In the genomic region with DNA sequence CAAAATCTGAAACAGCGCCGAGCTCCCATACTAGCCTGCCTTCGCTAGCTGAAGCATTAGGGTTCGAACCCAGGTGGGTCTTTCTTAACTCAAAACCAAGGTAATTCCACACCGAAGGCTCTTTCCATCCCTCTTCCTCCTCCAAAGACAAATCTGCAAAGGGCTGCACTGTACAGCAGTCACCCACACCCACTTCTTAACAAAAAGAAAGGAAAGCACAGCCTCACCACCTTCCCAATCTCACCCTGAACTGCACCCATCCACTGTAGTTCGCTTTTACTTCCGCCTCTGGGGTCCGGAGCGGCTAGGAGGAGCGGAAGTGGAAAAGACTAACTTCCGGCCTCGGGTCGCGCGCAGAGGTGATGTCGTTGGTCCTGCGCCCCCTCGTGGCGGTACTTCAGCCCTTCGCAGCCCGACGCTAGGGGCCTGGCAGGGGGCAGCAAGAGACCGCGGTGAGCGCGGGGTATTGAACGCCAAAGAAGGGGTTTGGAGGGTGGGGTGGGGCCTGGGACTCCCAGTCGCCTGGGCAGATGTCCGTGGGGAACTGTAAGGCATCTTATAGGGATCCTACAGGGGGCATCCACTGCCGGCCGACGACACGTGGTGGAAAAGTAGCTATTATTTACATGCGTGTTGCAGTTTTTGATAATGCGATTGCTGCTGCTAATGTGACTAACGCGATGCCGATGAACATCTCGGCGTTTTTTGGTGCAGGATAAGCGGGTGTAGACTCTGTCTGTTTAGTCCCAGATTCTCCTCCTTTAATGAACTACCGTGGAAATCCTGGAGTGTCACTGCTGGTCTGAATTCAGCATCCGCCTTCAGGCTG, we compare ENCODE assay signal across 1 cellular context.
TF ChIP-seq lines count a peak whose summit lies in the region.

Gene MTERF1, minus strand, starts transcription at position 290 of the 829 bp plus-strand sequence. CDS start 619 bp downstream, outside the sequence.

TF ChIP-seq in HepG2, 621 proteins besides CTCF, POLR2A, EP300 and RAD21 (continued from another document and continues in another):
- TF ChIP-seq, protein P1, sequence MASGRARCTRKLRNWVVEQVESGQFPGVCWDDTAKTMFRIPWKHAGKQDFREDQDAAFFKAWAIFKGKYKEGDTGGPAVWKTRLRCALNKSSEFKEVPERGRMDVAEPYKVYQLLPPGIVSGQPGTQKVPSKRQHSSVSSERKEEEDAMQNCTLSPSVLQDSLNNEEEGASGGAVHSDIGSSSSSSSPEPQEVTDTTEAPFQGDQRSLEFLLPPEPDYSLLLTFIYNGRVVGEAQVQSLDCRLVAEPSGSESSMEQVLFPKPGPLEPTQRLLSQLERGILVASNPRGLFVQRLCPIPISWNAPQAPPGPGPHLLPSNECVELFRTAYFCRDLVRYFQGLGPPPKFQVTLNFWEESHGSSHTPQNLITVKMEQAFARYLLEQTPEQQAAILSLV (CRISPR knock-in tag; IDR thresholded peaks at IDR 0.05; ENCODE audit: borderline replicate concordance) = peak; percentile 93; the same call in 1 of the 2 replicates
- no peak for TF ChIP-seq GMEB2 (CRISPR knock-in tag; IDR thresholded peaks at IDR 0.05; ENCODE audit: low read depth)
- no peak for TF ChIP-seq PCBP1 (IDR thresholded peaks at IDR 0.05; ENCODE audit: borderline replicate concordance, low read depth, low read length)
- TF ChIP-seq, protein P2, sequence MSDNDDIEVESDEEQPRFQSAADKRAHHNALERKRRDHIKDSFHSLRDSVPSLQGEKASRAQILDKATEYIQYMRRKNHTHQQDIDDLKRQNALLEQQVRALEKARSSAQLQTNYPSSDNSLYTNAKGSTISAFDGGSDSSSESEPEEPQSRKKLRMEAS (IDR thresholded peaks at IDR 0.05) = peak; percentile 72
- TF ChIP-seq, protein P3, sequence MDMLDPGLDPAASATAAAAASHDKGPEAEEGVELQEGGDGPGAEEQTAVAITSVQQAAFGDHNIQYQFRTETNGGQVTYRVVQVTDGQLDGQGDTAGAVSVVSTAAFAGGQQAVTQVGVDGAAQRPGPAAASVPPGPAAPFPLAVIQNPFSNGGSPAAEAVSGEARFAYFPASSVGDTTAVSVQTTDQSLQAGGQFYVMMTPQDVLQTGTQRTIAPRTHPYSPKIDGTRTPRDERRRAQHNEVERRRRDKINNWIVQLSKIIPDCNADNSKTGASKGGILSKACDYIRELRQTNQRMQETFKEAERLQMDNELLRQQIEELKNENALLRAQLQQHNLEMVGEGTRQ (IDR thresholded peaks at IDR 0.05; ENCODE audit: low read depth, low read length) = no peak
- TF ChIP-seq, protein P3 (CRISPR knock-in tag; IDR thresholded peaks at IDR 0.05; ENCODE audit: borderline replicate concordance) = peak; percentile 37; the same call in 1 of the 2 replicates
- 0 out of 2 replicates have a peak, but pooled peaks have one; percentile 29 for TF ChIP-seq AKAP8 (CRISPR knock-in tag; IDR thresholded peaks at IDR 0.05)
- TF ChIP-seq MAZ (IDR thresholded peaks at IDR 0.05; ENCODE audit: borderline replicate concordance, low read depth, low read length) = no peak; the same call in 1 of the 2 replicates
- peak; percentile 93 for TF ChIP-seq MAZ (CRISPR knock-in tag; IDR thresholded peaks at IDR 0.05; ENCODE audit: low read depth)
- no peak for TF ChIP-seq ZC3H4 (CRISPR knock-in tag; IDR thresholded peaks at IDR 0.05; ENCODE audit: borderline replicate concordance)
- TF ChIP-seq HNF1A (IDR thresholded peaks at IDR 0.05; ENCODE audit: low read depth) = no peak
- TF ChIP-seq HNF1A (CRISPR knock-in tag; IDR thresholded peaks at IDR 0.05; ENCODE audit: borderline replicate concordance) = peak; percentile 58; the same call in 1 of the 2 replicates
- 0 out of 2 replicates have a peak, but pooled peaks have one; percentile 16 for TF ChIP-seq NKX3-1 (CRISPR knock-in tag; IDR thresholded peaks at IDR 0.05)
- TF ChIP-seq SOX5 (CRISPR knock-in tag; IDR thresholded peaks at IDR 0.05; ENCODE audit: borderline replicate concordance) = 0 out of 2 replicates have a peak, but pooled peaks have one; percentile 41
- peak; percentile 59 for TF ChIP-seq MED1 (CRISPR knock-in tag; IDR thresholded peaks at IDR 0.05)
- TF ChIP-seq, protein P4, sequence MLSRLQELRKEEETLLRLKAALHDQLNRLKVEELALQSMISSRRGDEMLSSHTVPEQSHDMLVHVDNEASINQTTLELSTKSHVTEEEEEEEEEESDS (CRISPR knock-in tag; IDR thresholded peaks at IDR 0.05; ENCODE audit: borderline replicate concordance) = no peak
- peak; percentile 49; the same call in 1 of the 2 replicates for TF ChIP-seq KDM1A (CRISPR knock-in tag; IDR thresholded peaks at IDR 0.05)
- peak; percentile 67; the same call in 1 of the 2 replicates for TF ChIP-seq ZNF563 (CRISPR knock-in tag; IDR thresholded peaks at IDR 0.05)
- no peak for TF ChIP-seq ATM (IDR thresholded peaks at IDR 0.05; ENCODE audit: borderline replicate concordance)
- TF ChIP-seq THAP8 (CRISPR knock-in tag; IDR thresholded peaks at IDR 0.05; ENCODE audit: borderline replicate concordance) = no peak
- TF ChIP-seq ZFP1 (CRISPR knock-in tag; IDR thresholded peaks at IDR 0.05) = 0 out of 2 replicates have a peak, but pooled peaks have one; percentile 84
- TF ChIP-seq, protein P5, sequence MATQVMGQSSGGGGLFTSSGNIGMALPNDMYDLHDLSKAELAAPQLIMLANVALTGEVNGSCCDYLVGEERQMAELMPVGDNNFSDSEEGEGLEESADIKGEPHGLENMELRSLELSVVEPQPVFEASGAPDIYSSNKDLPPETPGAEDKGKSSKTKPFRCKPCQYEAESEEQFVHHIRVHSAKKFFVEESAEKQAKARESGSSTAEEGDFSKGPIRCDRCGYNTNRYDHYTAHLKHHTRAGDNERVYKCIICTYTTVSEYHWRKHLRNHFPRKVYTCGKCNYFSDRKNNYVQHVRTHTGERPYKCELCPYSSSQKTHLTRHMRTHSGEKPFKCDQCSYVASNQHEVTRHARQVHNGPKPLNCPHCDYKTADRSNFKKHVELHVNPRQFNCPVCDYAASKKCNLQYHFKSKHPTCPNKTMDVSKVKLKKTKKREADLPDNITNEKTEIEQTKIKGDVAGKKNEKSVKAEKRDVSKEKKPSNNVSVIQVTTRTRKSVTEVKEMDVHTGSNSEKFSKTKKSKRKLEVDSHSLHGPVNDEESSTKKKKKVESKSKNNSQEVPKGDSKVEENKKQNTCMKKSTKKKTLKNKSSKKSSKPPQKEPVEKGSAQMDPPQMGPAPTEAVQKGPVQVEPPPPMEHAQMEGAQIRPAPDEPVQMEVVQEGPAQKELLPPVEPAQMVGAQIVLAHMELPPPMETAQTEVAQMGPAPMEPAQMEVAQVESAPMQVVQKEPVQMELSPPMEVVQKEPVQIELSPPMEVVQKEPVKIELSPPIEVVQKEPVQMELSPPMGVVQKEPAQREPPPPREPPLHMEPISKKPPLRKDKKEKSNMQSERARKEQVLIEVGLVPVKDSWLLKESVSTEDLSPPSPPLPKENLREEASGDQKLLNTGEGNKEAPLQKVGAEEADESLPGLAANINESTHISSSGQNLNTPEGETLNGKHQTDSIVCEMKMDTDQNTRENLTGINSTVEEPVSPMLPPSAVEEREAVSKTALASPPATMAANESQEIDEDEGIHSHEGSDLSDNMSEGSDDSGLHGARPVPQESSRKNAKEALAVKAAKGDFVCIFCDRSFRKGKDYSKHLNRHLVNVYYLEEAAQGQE (IDR thresholded peaks at IDR 0.05; ENCODE audit: borderline replicate concordance in 1 of 2, low read depth in 1 of 2, low read length in 2 of 2) = peak in 1 of 2 experiments; percentile 52; a peak in 1 of 4 replicates
- TF ChIP-seq, protein P6, sequence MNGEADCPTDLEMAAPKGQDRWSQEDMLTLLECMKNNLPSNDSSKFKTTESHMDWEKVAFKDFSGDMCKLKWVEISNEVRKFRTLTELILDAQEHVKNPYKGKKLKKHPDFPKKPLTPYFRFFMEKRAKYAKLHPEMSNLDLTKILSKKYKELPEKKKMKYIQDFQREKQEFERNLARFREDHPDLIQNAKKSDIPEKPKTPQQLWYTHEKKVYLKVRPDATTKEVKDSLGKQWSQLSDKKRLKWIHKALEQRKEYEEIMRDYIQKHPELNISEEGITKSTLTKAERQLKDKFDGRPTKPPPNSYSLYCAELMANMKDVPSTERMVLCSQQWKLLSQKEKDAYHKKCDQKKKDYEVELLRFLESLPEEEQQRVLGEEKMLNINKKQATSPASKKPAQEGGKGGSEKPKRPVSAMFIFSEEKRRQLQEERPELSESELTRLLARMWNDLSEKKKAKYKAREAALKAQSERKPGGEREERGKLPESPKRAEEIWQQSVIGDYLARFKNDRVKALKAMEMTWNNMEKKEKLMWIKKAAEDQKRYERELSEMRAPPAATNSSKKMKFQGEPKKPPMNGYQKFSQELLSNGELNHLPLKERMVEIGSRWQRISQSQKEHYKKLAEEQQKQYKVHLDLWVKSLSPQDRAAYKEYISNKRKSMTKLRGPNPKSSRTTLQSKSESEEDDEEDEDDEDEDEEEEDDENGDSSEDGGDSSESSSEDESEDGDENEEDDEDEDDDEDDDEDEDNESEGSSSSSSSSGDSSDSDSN (CRISPR knock-in tag; IDR thresholded peaks at IDR 0.05) = peak; percentile 81
- TF ChIP-seq MLLT10 (CRISPR knock-in tag; IDR thresholded peaks at IDR 0.05) = no peak
- TF ChIP-seq ETV5 (CRISPR knock-in tag; IDR thresholded peaks at IDR 0.05; ENCODE audit: borderline replicate concordance) = peak; percentile 86
- TF ChIP-seq ZNF749 (CRISPR knock-in tag; IDR thresholded peaks at IDR 0.05; ENCODE audit: borderline replicate concordance) = peak; percentile 40; the same call in 1 of the 2 replicates
- TF ChIP-seq ZNF367 (CRISPR knock-in tag; IDR thresholded peaks at IDR 0.05; ENCODE audit: borderline replicate concordance) = no peak
- TF ChIP-seq, protein P7, sequence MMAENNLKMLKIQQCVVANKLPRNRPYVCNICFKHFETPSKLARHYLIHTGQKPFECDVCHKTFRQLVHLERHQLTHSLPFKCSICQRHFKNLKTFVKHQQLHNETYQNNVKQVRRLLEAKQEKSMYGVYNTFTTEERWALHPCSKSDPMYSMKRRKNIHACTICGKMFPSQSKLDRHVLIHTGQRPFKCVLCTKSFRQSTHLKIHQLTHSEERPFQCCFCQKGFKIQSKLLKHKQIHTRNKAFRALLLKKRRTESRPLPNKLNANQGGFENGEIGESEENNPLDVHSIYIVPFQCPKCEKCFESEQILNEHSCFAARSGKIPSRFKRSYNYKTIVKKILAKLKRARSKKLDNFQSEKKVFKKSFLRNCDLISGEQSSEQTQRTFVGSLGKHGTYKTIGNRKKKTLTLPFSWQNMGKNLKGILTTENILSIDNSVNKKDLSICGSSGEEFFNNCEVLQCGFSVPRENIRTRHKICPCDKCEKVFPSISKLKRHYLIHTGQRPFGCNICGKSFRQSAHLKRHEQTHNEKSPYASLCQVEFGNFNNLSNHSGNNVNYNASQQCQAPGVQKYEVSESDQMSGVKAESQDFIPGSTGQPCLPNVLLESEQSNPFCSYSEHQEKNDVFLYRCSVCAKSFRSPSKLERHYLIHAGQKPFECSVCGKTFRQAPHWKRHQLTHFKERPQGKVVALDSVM (CRISPR knock-in tag; IDR thresholded peaks at IDR 0.05) = peak; percentile 73
- no peak for TF ChIP-seq SP1 (IDR thresholded peaks at IDR 0.05)
- TF ChIP-seq SP1 (CRISPR knock-in tag; IDR thresholded peaks at IDR 0.05) = 0 out of 2 replicates have a peak, but pooled peaks have one; percentile 46
